Comparison of ENCODE assay signal across 9 cellular contexts in the genomic region with DNA sequence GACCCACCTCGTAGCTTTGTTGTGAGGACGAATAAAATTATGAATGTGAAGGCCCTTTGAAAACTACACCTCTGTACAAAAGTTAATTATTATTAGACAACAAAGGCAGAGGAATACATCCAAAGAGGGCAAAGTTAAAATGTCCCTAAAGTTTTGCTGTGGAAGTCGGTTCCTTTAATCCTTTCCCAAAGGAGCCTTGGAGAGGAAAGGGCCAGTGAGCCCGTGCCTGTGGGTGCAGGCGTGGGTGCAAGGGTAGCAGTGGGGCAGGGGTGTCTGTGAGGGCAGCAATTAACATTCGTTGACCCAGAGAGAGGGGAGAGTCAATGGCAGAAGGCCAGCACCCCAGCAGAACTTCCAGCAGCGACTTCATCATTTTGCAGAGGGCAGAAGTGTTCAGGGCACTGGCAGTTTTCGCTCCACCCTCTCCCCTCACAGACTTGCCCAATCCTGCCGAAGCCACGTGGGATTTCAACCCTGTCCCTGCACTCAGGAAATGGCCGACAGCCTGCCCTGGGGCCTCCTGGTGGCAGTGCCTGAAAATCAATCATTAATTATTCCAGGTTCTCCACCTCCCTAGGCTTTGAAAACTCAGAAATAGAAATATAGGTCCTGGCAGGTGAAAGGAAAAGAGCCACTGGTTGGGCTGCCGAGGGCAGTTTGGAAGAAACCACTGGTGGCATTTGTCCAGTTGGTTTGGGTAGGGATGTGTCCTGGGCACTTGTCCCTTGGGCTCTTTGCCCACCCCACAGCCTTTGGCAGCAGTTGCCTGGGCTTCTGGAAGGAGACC. TPM values are rescaled to one million over a fixed set of nuclear protein-coding genes. Genes with fewer than 3 reads are reported as not detected.
DNase-seq lines count a peak whose midpoint lies in the region; ATAC-seq and TF ChIP-seq lines count a peak whose summit lies in the region.
"Had no signal": no experiment of that assay in that cellular context is flagged by ENCODE, and none has a peak within 500 bp of the region (broad histone marks: within the 10 kb centered on the region; RNA-seq: fewer than 3 reads in every experiment).

No MANE protein-coding gene starts in this region.

- CTCF ChIA-PET in activated naive CD4-positive, alpha-beta T cell treated with anti-CD3 and anti-CD28 coated beads, Interleukin-2, amount 10 ng/mL, durations not matched to agents 7 days and 5 days (lab: Charles Lee), result interaction anchor here (0.8 kb wide), 1 partner anchor 16 kb away, joined by 3 read pairs; no protein-coding TSS in a partner anchor

- H3K36me3 ChIP-seq in effector memory CD4-positive, alpha-beta T cell (ENCODE audit: control insufficient read depth, insufficient read depth, low read length), result no peaks in the 10 kb centered on the region

- no peaks in the 10 kb centered on the region for H3K4me1 ChIP-seq in effector memory CD4-positive, alpha-beta T cell (ENCODE audit: control insufficient read depth, insufficient read depth, low read length, poor library complexity, severe bottlenecking)

- H3K27me3 Mint-ChIP-seq in natural killer cell (ENCODE audit: low read depth in 2 of 2), result peaks cover 27% of the 10 kb centered on the region in 2 donors
- peaks cover 78% of the 10 kb centered on the region for H3K27me3 Mint-ChIP-seq in activated naive CD4-positive, alpha-beta T cell treated with anti-CD3 and anti-CD28 coated beads, Interleukin-2, amount 10 ng/mL, durations not matched to agents 7 days and 5 days

- no peak for ATAC-seq in natural killer cell

- no peak overlapping the region for H3K4me3 Mint-ChIP-seq in natural killer cell
- H3K4me3 Mint-ChIP-seq in activated naive CD4-positive, alpha-beta T cell treated with anti-CD3 and anti-CD28 coated beads, Interleukin-2, amount 10 ng/mL, durations not matched to agents 7 days and 5 days, result no peak overlapping the region
- H3K4me3 Mint-ChIP-seq: memory B cell had no signal

- H3K27me3 ChIP-seq in effector memory CD4-positive, alpha-beta T cell (replicated peaks; ENCODE audit: control insufficient read depth, insufficient read depth, low read length, poor library complexity, severe bottlenecking), result peaks cover 3% of the 10 kb centered on the region

- no peaks in the 10 kb centered on the region for H3K9me3 ChIP-seq in effector memory CD4-positive, alpha-beta T cell (ENCODE audit: control insufficient read depth, low read length)

- peak; percentile 32 for DNase-seq in ELR (ENCODE audit: low read depth)
- peak; percentile 33 for DNase-seq in OCI-M1 (lab: John Stamatoyannopoulos, UW)
- DNase-seq in fibroblast of pulmonary artery (ENCODE audit: low read depth), result no peak
- DNase-seq in pons (ENCODE audit: low spot score), result peak; percentile 57
- DNase-seq in natural killer cell, result no peak
- DNase-seq in effector memory CD4-positive, alpha-beta T cell, result no peak
- no peak for DNase-seq in activated naive CD4-positive, alpha-beta T cell treated with anti-CD3 and anti-CD28 coated beads, Interleukin-2, amount 10 ng/mL, durations not matched to agents 7 days and 5 days
- no peak for DNase-seq in NCI-H524 treated with DMSO at 0.1 percent for 48 hours (lab: John Stamatoyannopoulos, UW)

- no peak overlapping the region for H3K27ac Mint-ChIP-seq in natural killer cell
- no peak overlapping the region for H3K27ac Mint-ChIP-seq in activated naive CD4-positive, alpha-beta T cell treated with anti-CD3 and anti-CD28 coated beads, Interleukin-2, amount 10 ng/mL, durations not matched to agents 7 days and 5 days
- H3K27ac Mint-ChIP-seq: memory B cell had no signal

- TF ChIP-seq CTCF in fibroblast of pulmonary artery (IDR thresholded peaks at IDR 0.05; ENCODE audit: low read length, missing control alignments) (peak; percentile 4), natural killer cell (IDR thresholded peaks at IDR 0.05) (no peak)

- no peak overlapping the region for H3K4me3 ChIP-seq in fibroblast of pulmonary artery (replicated peaks; ENCODE audit: low read depth, low read length)
- no peak overlapping the region for H3K4me3 ChIP-seq in effector memory CD4-positive, alpha-beta T cell (ENCODE audit: insufficient read depth, low read depth, low read length, poor library complexity, severe bottlenecking)

- intact Hi-C loops in natural killer cell (cut with micrococcal nuclease), result no loop called here

- H3K36me3 Mint-ChIP-seq in natural killer cell, result no peaks in the 10 kb centered on the region
- H3K36me3 Mint-ChIP-seq in activated naive CD4-positive, alpha-beta T cell treated with anti-CD3 and anti-CD28 coated beads, Interleukin-2, amount 10 ng/mL, durations not matched to agents 7 days and 5 days, result no peaks in the 10 kb centered on the region
- H3K36me3 Mint-ChIP-seq: memory B cell had no signal

- no peak overlapping the region for H3K27ac ChIP-seq in effector memory CD4-positive, alpha-beta T cell (ENCODE audit: insufficient read depth, low read length, poor library complexity, severe bottlenecking)

- no peaks in the 10 kb centered on the region for H3K9me3 Mint-ChIP-seq in natural killer cell
- no peaks in the 10 kb centered on the region for H3K9me3 Mint-ChIP-seq in activated naive CD4-positive, alpha-beta T cell treated with anti-CD3 and anti-CD28 coated beads, Interleukin-2, amount 10 ng/mL, durations not matched to agents 7 days and 5 days
- H3K9me3 Mint-ChIP-seq: memory B cell had no signal

- no peaks in the 10 kb centered on the region for H3K4me1 Mint-ChIP-seq in natural killer cell
- H3K4me1 Mint-ChIP-seq in activated naive CD4-positive, alpha-beta T cell treated with anti-CD3 and anti-CD28 coated beads, Interleukin-2, amount 10 ng/mL, durations not matched to agents 7 days and 5 days, result no peaks in the 10 kb centered on the region
- H3K4me1 Mint-ChIP-seq: memory B cell had no signal

RNA-seq across cellular contexts. Expression of a gene that starts 4.2 kb away (rescaled TPM):
- 1 to 10 TPM in 1 of 3 donors, under 1 TPM in 2; 0.57 to 1.2 (median 0.65) TPM for total RNA-seq in natural killer cell

Comparison
In these comparisons a context has a peak if more than half of its experiments do, and no peak if none do; other contexts are left out.
1. DNase-seq: peak in ELR (single experiment), OCI-M1 (single experiment) and pons (single experiment); none in fibroblast of pulmonary artery (single experiment), natural killer cell (single experiment), effector memory CD4-positive, alpha-beta T cell (0 of 3), activated naive CD4-positive, alpha-beta T cell treated with anti-CD3 and anti-CD28 coated beads, Interleukin-2, amount 10 ng/mL, durations not matched to agents 7 days and 5 days (single experiment) and NCI-H524 treated with DMSO at 0.1 percent for 48 hours (single experiment).